ENCODE assay signal across 8 cellular contexts in genomic region chr11:123062158-123062891, GRCh38.
A peak's percentile ranks its signal among the peaks of the same experiment; 100 is the strongest.
DNase-seq lines count a peak whose midpoint lies in the region; ATAC-seq and FAIRE-seq lines count a peak whose summit lies in the region.

No MANE protein-coding gene starts in this region.

- peak; percentile 91 for FAIRE-seq in GM19239 (lab: Jason Lieb, UNC)

- peak overlapping the region; percentile 100 for H3K27ac ChIP-seq in cingulate gyrus (ENCODE audit: low read depth, low read length)

- ATAC-seq in HG03442 (IDR thresholded peaks at IDR 0.05; ENCODE audit: unreplicated experiment) = peak; percentile 85

- DNase-seq in AG20443 (ENCODE audit: low spot score) (peak; percentile 96), GM19239 (ENCODE audit: insufficient read length, low spot score) (peak; percentile 67), NCI-H510A treated with DMSO at 0.1 percent for 48 hours (lab: John Stamatoyannopoulos, UW) (peak; percentile 99), kidney tubule cell (ENCODE audit: low spot score) (peak; percentile 100)
- DNase-seq in activated CD4-positive, alpha-beta T cell treated with anti-CD3 and anti-CD28 coated beads for 4 hours = peak; percentile 99 to 100
- peak; percentile 99 for DNase-seq in stimulated activated CD4-positive, alpha-beta T cell treated with anti-CD3 and anti-CD28 coated beads, Interleukin-1b, Interleukin-23, amount 100 ng/mL, for 1 hour (ENCODE audit: low read depth in 2 of 2)

Comparison
In these comparisons a context has a peak if more than half of its experiments do, and no peak if none do; other contexts are left out.
1. Peak in every context shown above with its lines: DNase-seq, ATAC-seq and H3K27ac ChIP-seq.